ENCODE assay signal across 16 cellular contexts in the genomic region with DNA sequence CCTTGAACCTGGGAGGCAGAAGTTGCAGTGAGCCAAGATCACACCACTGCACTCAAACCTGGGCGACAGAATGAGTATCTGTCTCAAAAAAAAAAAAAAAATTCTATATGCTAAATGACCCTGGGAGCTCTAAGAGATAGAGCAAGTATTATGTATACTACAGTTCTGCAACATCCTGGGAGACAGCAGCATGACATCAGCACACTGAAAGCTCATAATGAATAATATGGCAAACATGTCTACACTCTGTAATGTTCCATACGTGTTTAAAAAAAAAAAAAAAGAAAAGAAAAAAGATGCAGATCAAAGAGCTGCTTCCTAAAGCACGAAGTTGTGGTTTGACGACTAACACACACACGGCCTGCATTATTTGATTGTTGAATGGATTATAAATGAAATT.
"Had no signal": no experiment of that assay in that cellular context is flagged by ENCODE, and none has a peak within 500 bp of the region (broad histone marks: within the 10 kb centered on the region; RNA-seq: fewer than 3 reads in every experiment).

No MANE protein-coding gene starts in this region.

- H3K27me3 ChIP-seq: cardiac muscle cell, right atrium auricular region, SJCRH30, tibial nerve had no signal

- DNase-seq: activated CD4-positive, alpha-beta T cell treated with anti-CD3 and anti-CD28 coated beads, Interleukin-2, amount 50 U/mL, for 1 hour; activated naive CD8-positive, alpha-beta T cell treated with anti-CD3 and anti-CD28 coated beads for 36 hours; amniotic stem cell; dermis blood vessel endothelial cell; effector memory CD4-positive, alpha-beta T cell; left cardiac atrium; mesendoderm; naive thymus-derived CD8-positive, alpha-beta T cell; SJCRH30; stimulated activated CD4-positive, alpha-beta T cell treated with anti-CD3 and anti-CD28 coated beads, Interleukin-12 subunit alpha, Interleukin-12 subunit beta, amount 100 ng/mL, for 4 hours; WERI-Rb-1 had no signal

- H3K27me3 Mint-ChIP-seq: activated naive CD8-positive, alpha-beta T cell treated with anti-CD3 and anti-CD28 coated beads for 36 hours; naive thymus-derived CD8-positive, alpha-beta T cell; stimulated activated naive CD8-positive, alpha-beta T cell treated with anti-CD3 and anti-CD28 coated beads, Interleukin-15, Interleukin-2, amounts not matched to agents 100 ng/mL and 50 ng/mL, for 24 hours had no signal

- H3K4me3 Mint-ChIP-seq: activated naive CD8-positive, alpha-beta T cell treated with anti-CD3 and anti-CD28 coated beads for 36 hours; naive thymus-derived CD8-positive, alpha-beta T cell; stimulated activated naive CD8-positive, alpha-beta T cell treated with anti-CD3 and anti-CD28 coated beads, Interleukin-15, Interleukin-2, amounts not matched to agents 100 ng/mL and 50 ng/mL, for 24 hours had no signal

- H3K36me3 ChIP-seq: prostate gland, WERI-Rb-1 had no signal

- H3K4me3 ChIP-seq: cardiac muscle cell, prostate gland, right atrium auricular region, SJCRH30, tibial nerve had no signal

- H3K27ac ChIP-seq: cardiac muscle cell, prostate gland, right atrium auricular region, SJCRH30, tibial nerve, WERI-Rb-1 had no signal

- H3K4me1 Mint-ChIP-seq: activated naive CD8-positive, alpha-beta T cell treated with anti-CD3 and anti-CD28 coated beads for 36 hours had no signal

- H3K9me3 ChIP-seq: prostate gland, right atrium auricular region, SJCRH30, tibial nerve had no signal

- H3K27ac Mint-ChIP-seq: activated naive CD8-positive, alpha-beta T cell treated with anti-CD3 and anti-CD28 coated beads for 36 hours had no signal

- H3K4me1 ChIP-seq: prostate gland, SJCRH30 had no signal

- H3K9me3 Mint-ChIP-seq: activated naive CD8-positive, alpha-beta T cell treated with anti-CD3 and anti-CD28 coated beads for 36 hours; naive thymus-derived CD8-positive, alpha-beta T cell; stimulated activated naive CD8-positive, alpha-beta T cell treated with anti-CD3 and anti-CD28 coated beads, Interleukin-15, Interleukin-2, amounts not matched to agents 100 ng/mL and 50 ng/mL, for 24 hours had no signal

- ATAC-seq: left cardiac atrium; naive thymus-derived CD8-positive, alpha-beta T cell had no signal
